23 cellular contexts compared by ENCODE assay signal in genomic region chr2:45841752-45842407, GRCh38.
DNase-seq lines count a peak whose midpoint lies in the region; FAIRE-seq lines count a peak whose summit lies in the region.
"Had no signal": no experiment of that assay in that cellular context is flagged by ENCODE, and none has a peak within 500 bp of the region (broad histone marks: within the 10 kb centered on the region; RNA-seq: fewer than 3 reads in every experiment).

No MANE protein-coding gene starts in this region.

- DNase-seq in CD1c-positive myeloid dendritic cell (ENCODE audit: extremely low spot score) (peak; percentile 8), GM18507 (ENCODE audit: extremely low spot score, insufficient read length, low read depth) (no peak), NCI-H446 treated with DMSO at 0.1 percent for 48 hours (lab: John Stamatoyannopoulos, UW) (peak; percentile 35), cerebellar cortex (ENCODE audit: low spot score) (peak; percentile 52), DMS153 (lab: John Stamatoyannopoulos, UW) (no peak), NCI-H345 treated with DMSO at 0.1 percent for 48 hours (lab: John Stamatoyannopoulos, UW; ENCODE audit: unreplicated experiment) (no peak), posterior cingulate gyrus (no peak)
- DNase-seq: activated CD4-positive, alpha-beta T cell treated with anti-CD3 and anti-CD28 coated beads for 36 hours; activated effector memory CD4-positive, alpha-beta T cell treated with anti-CD3 and anti-CD28 coated beads, Interleukin-2, amount 50 U/mL, for 16 hours; activated naive CD8-positive, alpha-beta T cell treated with anti-CD3 and anti-CD28 coated beads for 36 hours; colonic mucosa; effector CD8-positive, alpha-beta T cell; GOT3; hypothalamus; lower lobe of right lung; natural killer cell; NCI-H2081; NCI-H69; nucleus accumbens; psoas muscle; stimulated activated CD4-positive, alpha-beta T cell treated with anti-CD3 and anti-CD28 coated beads, Interleukin-4, amount 100 ng/mL, for 24 hours; T-helper 17 cell; tibial artery had no signal

- intact Hi-C loops in posterior cingulate gyrus (cut with DNase I) = no loop called here

- FAIRE-seq in GM18507 (lab: Jason Lieb, UNC) = peak; percentile 26

Comparison
In these comparisons a context has a peak if more than half of its experiments do, and no peak if none do; other contexts are left out.
1. DNase-seq: peak in CD1c-positive myeloid dendritic cell (single experiment), NCI-H446 treated with DMSO at 0.1 percent for 48 hours (single experiment) and cerebellar cortex (single experiment); none in GM18507 (single experiment), DMS153 (single experiment), NCI-H345 treated with DMSO at 0.1 percent for 48 hours (single experiment) and posterior cingulate gyrus (0 of 10).